Comparison of ENCODE assay signal across 9 cellular contexts in the genomic region with DNA sequence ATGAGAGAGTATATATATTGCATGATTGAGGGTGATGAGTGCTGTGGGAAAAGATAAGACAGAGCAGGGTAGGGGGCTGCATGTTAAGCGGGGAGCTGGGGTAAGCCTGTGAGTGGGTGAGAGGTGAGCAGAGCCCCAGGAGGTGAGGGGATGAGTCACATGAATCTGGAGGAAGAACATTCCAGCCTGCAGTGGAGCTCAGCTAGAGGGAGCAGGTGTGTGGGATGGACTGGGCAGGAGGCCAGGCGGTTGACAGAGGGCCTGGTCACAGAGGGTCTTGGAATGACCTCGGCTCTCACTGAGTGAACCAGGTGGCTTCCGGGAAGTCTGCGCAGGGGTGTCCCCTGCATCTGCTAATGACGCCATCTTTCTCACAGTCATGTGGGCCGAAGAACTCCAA. TPM values are rescaled to one million over a fixed set of nuclear protein-coding genes. Genes with fewer than 3 reads are reported as not detected.
DNase-seq lines count a peak whose midpoint lies in the region; ATAC-seq and TF ChIP-seq lines count a peak whose summit lies in the region.
"Had no signal": no experiment of that assay in that cellular context is flagged by ENCODE, and none has a peak within 500 bp of the region (broad histone marks: within the 10 kb centered on the region; RNA-seq: fewer than 3 reads in every experiment).

No MANE protein-coding gene starts in this region.

- CTCF ChIA-PET in IMR-90 (lab: Yijun Ruan, JAX): no interaction called here

- no TSS peak for BruUV-seq in IMR-90 (replicated peaks; lab: Mats Ljungman, UMichigan)

- H3K4me1 ChIP-seq in IMR-90 (ENCODE audit: control insufficient read depth, insufficient read depth, low read length): peaks cover 42% of the 10 kb centered on the region

- peak overlapping the region; percentile 54; the same call in 1 of the 2 replicates for H4K5ac ChIP-seq in IMR-90 (ENCODE audit: low read depth, low read length)

- H3K27ac ChIP-seq in IMR-90 (ENCODE audit: insufficient read depth, low read length): peak overlapping the region; percentile 75

- ATAC-seq in IMR-90 (ENCODE audit: low read depth): peak; percentile 56
- ATAC-seq in HG02852 (IDR thresholded peaks at IDR 0.05; ENCODE audit: unreplicated experiment): no peak
- ATAC-seq in HG02623 (IDR thresholded peaks at IDR 0.05; ENCODE audit: unreplicated experiment): no peak

- peak overlapping the region; percentile 64 for H2AFZ ChIP-seq in IMR-90 (replicated peaks; ENCODE audit: low read length, poor library complexity)

- DNase-seq in ACHN (peak; percentile 99), IMR-90 (peak; percentile 98), cerebellum (ENCODE audit: low spot score) (peak; percentile 83), mesenteric fat pad (ENCODE audit: low spot score) (peak; percentile 75), NOMO-1 (lab: John Stamatoyannopoulos, UW; ENCODE audit: unreplicated experiment in 2 of 2) (no peak), NCI-H446 (lab: John Stamatoyannopoulos, UW) (no peak)
- DNase-seq: GDM1 had no signal

- H3K4me2 ChIP-seq in IMR-90 (ENCODE audit: low read depth, low read length): peak overlapping the region; percentile 66

- in situ Hi-C loops in ACHN (cut with HindIII; ENCODE audit: low pct_ligation_motif_present, low pct_unique_long_range_greater_than_20kb, low sequenced_read_pairs) (no loop called here), IMR-90 (cut with MboI; ENCODE audit: low sequenced_read_pairs) (no loop called here)

- peaks cover 20 to 41% of the 10 kb centered on the region in 2 experiments for H3K79me1 ChIP-seq in IMR-90 (ENCODE audit: low read depth in 1 of 2, low read length in 2 of 2)

- H3K56ac ChIP-seq in IMR-90 (ENCODE audit: extremely low read depth, insufficient read depth, low read length): peak overlapping the region; percentile 56; the same call in 1 of the 2 replicates

- no peak for TF ChIP-seq RAD21 in IMR-90 (IDR thresholded peaks at IDR 0.05; ENCODE audit: low read length)

- no peak for TF ChIP-seq POLR2A in IMR-90 (IDR thresholded peaks at IDR 0.05; ENCODE audit: low read depth, low read length)

- peak overlapping the region; percentile 76; the same call in 1 of the 2 replicates for H2BK20ac ChIP-seq in IMR-90 (ENCODE audit: low read depth, low read length)

- H4K8ac ChIP-seq in IMR-90 (ENCODE audit: low read depth in 2 of 2, low read length in 2 of 2): peak overlapping the region; percentile 69 to 90

- H3K4me3 ChIP-seq in IMR-90 (ENCODE audit: insufficient read depth, low read depth, low read length): no peak overlapping the region

- intact Hi-C loops in IMR-90 (cut with micrococcal nuclease): no loop called here

- WGBS in IMR-90 (ENCODE audit: extremely low coverage in 2 of 2, insufficient read length in 1 of 2), 2 experiments: 14% methylated on average over 1 of the region's 7 CpGs; no CpG with 5 or more reads in 1 of the 2 experiments

- H3K14ac ChIP-seq in IMR-90 (replicated peaks; ENCODE audit: low read depth, low read length): peak overlapping the region; percentile 80; the same call in 1 of the 2 replicates

- peak overlapping the region; percentile 92 for H2AK9ac ChIP-seq in IMR-90 (replicated peaks; ENCODE audit: low read depth, low read length, poor library complexity)

- H4K20me1 ChIP-seq in IMR-90 (ENCODE audit: insufficient read depth, low read length): peaks cover 8% of the 10 kb centered on the region; the same call in 1 of the 2 replicates

- peak overlapping the region; percentile 69 for H3K23ac ChIP-seq in IMR-90 (ENCODE audit: low read depth, low read length)

- H3K36me3 ChIP-seq in IMR-90 (ENCODE audit: control insufficient read depth, insufficient read depth, low read length): peaks cover 22% of the 10 kb centered on the region

- H3K9me3 ChIP-seq in IMR-90 (ENCODE audit: control insufficient read depth, insufficient read depth, low read length): no peaks in the 10 kb centered on the region

- H3K9ac ChIP-seq in IMR-90 (ENCODE audit: low read depth, low read length): peak overlapping the region; percentile 5; the same call in 1 of the 2 replicates

- peak overlapping the region; percentile 81 for H3K4ac ChIP-seq in IMR-90 (ENCODE audit: low read depth, low read length)

- peak overlapping the region; percentile 73 for H3K18ac ChIP-seq in IMR-90 (ENCODE audit: low read depth, low read length)

- dilution Hi-C loops in IMR-90 (cut with HindIII; ENCODE audit: low sequenced_read_pairs, unreplicated experiment): no loop called here

- peak overlapping the region; percentile 87 for H2BK120ac ChIP-seq in IMR-90 (ENCODE audit: low read depth, low read length)

- H3K9me1 ChIP-seq in IMR-90 (ENCODE audit: insufficient read depth, low read length): peaks cover 32% of the 10 kb centered on the region

- H2BK5ac ChIP-seq in IMR-90 (ENCODE audit: low read depth, low read length, poor library complexity, severe bottlenecking): peak overlapping the region; percentile 98

- H2BK15ac ChIP-seq in IMR-90 (ENCODE audit: low read depth, low read length): peak overlapping the region; percentile 98; the same call in 2 of the 3 replicates

- H3K27me3 ChIP-seq in IMR-90 (ENCODE audit: control insufficient read depth, insufficient read depth, low read length): no peaks in the 10 kb centered on the region

- POLR2A ChIA-PET in IMR-90 (lab: Charles Lee; ENCODE audit: unreplicated experiment): no interaction called here

- 0 out of 2 replicates have a peak, but pooled peaks have one; percentile 8 for TF ChIP-seq CTCF in IMR-90 (conservative IDR thresholded peaks at IDR 0.05; ENCODE audit: low read depth, low read length)

- peak overlapping the region; percentile 98 for H2AK5ac ChIP-seq in IMR-90 (ENCODE audit: low read depth, low read length)

- peak overlapping the region; percentile 95 for H4K91ac ChIP-seq in IMR-90 (ENCODE audit: insufficient read depth, low read depth, low read length)

TF ChIP-seq in IMR-90, 13 proteins besides CTCF, POLR2A, EP300 and RAD21:
- TF ChIP-seq SMC3 (IDR thresholded peaks at IDR 0.05; ENCODE audit: low read depth, low read length) (no peak), RCOR1 (IDR thresholded peaks at IDR 0.05; ENCODE audit: insufficient replicate concordance, low read length) (peak; percentile 81), FOS (IDR thresholded peaks at IDR 0.05; ENCODE audit: low read depth, low read length) (peak; percentile 76), MXI1 (IDR thresholded peaks at IDR 0.05; ENCODE audit: borderline replicate concordance, low read depth, low read length) (no peak)
- TF ChIP-seq, protein P1, sequence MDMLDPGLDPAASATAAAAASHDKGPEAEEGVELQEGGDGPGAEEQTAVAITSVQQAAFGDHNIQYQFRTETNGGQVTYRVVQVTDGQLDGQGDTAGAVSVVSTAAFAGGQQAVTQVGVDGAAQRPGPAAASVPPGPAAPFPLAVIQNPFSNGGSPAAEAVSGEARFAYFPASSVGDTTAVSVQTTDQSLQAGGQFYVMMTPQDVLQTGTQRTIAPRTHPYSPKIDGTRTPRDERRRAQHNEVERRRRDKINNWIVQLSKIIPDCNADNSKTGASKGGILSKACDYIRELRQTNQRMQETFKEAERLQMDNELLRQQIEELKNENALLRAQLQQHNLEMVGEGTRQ (IDR thresholded peaks at IDR 0.05; ENCODE audit: low read depth, low read length): peak; percentile 61; the same call in 1 of the 2 replicates

RNA-seq across cellular contexts. Expression of a gene that starts 44.4 kb away (rescaled TPM):
- total RNA-seq in IMR-90 (2012; rRNA removed) (60.5 and 71.9 TPM in 2 replicates), cerebellum (63.5 TPM), mesenteric fat pad (54.2 TPM)
- 43.0 and 48.0 TPM in 2 replicates for polyA plus RNA-seq in IMR-90 (2012; rRNA removed)
- polyA plus RNA-seq in IMR-90 (2012; cell fraction: cytosol; rRNA removed): 20.8 and 21.1 TPM in 2 replicates
- polyA plus RNA-seq in IMR-90 (2012; cell fraction: nucleus; rRNA removed; ENCODE audit: low replicate concordance): 42.7 and 138 TPM in 2 replicates

RNA-seq across cellular contexts. Expression of a gene that starts 47.5 kb away (rescaled TPM):
- 364 and 449 TPM in 2 replicates for total RNA-seq in IMR-90 (2012; rRNA removed)
- 299 and 308 TPM in 2 replicates for polyA plus RNA-seq in IMR-90 (2012; rRNA removed)
- 51.0 and 243 TPM in 2 replicates for polyA plus RNA-seq in IMR-90 (2012; cell fraction: cytosol; rRNA removed)
- 516 and 695 TPM in 2 replicates for polyA plus RNA-seq in IMR-90 (2012; cell fraction: nucleus; rRNA removed; ENCODE audit: low replicate concordance)
- total RNA-seq in cerebellum: 45.3 TPM
- 29.8 TPM for total RNA-seq in mesenteric fat pad

RNA-seq across cellular contexts. Expression of a gene that starts 51.7 kb away (rescaled TPM):
- total RNA-seq in IMR-90 (2012; rRNA removed): 6.1 and 11.4 TPM in 2 replicates
- polyA plus RNA-seq in IMR-90 (2012; rRNA removed): 10.9 and 13.4 TPM in 2 replicates
- 9.3 and 11.2 TPM in 2 replicates for polyA plus RNA-seq in IMR-90 (2012; cell fraction: cytosol; rRNA removed)
- polyA plus RNA-seq in IMR-90 (2012; cell fraction: nucleus; rRNA removed; ENCODE audit: low replicate concordance): 40.1 and 40.5 TPM in 2 replicates
- total RNA-seq in cerebellum: 10.6 TPM
- total RNA-seq in mesenteric fat pad: 8.6 TPM

Comparison
In these comparisons a context has a peak if more than half of its experiments do, and no peak if none do; other contexts are left out.
1. DNase-seq: peak in ACHN (single experiment), IMR-90 (single experiment), cerebellum (single experiment) and mesenteric fat pad (single experiment); none in NOMO-1 (0 of 2) and NCI-H446 (0 of 2).